Comparison of ENCODE assay signal across 2 cellular contexts in genomic region chr16:87133966-87134945, GRCh38.
TF ChIP-seq lines count a peak whose summit lies in the region.

No MANE protein-coding gene starts in this region.

TF ChIP-seq in HEK293, 187 proteins besides CTCF, POLR2A, EP300 and RAD21 (continued from another document):
- TF ChIP-seq ZBTB11 (tag by site-specific recombination; conservative IDR thresholded peaks at IDR 0.05; ENCODE audit: low read depth): no peak

TF ChIP-seq in SK-N-SH, 30 proteins besides CTCF, POLR2A, EP300 and RAD21 (continued from another document):
- no peak for TF ChIP-seq USF1 (IDR thresholded peaks at IDR 0.05; ENCODE audit: borderline replicate concordance, low read depth)
- TF ChIP-seq SMC3 (IDR thresholded peaks at IDR 0.05; ENCODE audit: low read depth, low read length): no peak
- no peak for TF ChIP-seq RCOR1 (IDR thresholded peaks at IDR 0.05; ENCODE audit: low read length)
- TF ChIP-seq NFIC (IDR thresholded peaks at IDR 0.05; ENCODE audit: borderline replicate concordance): no peak
- TF ChIP-seq SIN3A (IDR thresholded peaks at IDR 0.05; ENCODE audit: borderline replicate concordance, low read depth, low read length): no peak
- TF ChIP-seq PBX3 (IDR thresholded peaks at IDR 0.05): no peak
- TF ChIP-seq MEF2A (IDR thresholded peaks at IDR 0.05; ENCODE audit: borderline replicate concordance, low read depth): no peak
TF ChIP-seq in SK-N-SH: peak in this region for 0.
